In genomic region chr7:44581426-44581906, GRCh38 we compare ENCODE assay signal across 8 cellular contexts. TPM values are rescaled to one million over a fixed set of nuclear protein-coding genes. Genes with fewer than 3 reads are reported as not detected.
A peak's percentile ranks its signal among the peaks of the same experiment; 100 is the strongest.
DNase-seq lines count a peak whose midpoint lies in the region; ATAC-seq and TF ChIP-seq lines count a peak whose summit lies in the region.

No MANE protein-coding gene starts in this region.

- H3K79me2 ChIP-seq in KMS-11 (ENCODE audit: insufficient read depth, low read depth) (peaks cover 31% of the 10 kb centered on the region), fibroblast of lung (ENCODE audit: control insufficient read depth, insufficient read depth, low read length) (peaks cover 14% of the 10 kb centered on the region)

- no peaks in the 10 kb centered on the region; the same call in 1 of the 2 replicates for H3K36me3 ChIP-seq in KMS-11 (ENCODE audit: insufficient read depth)
- H3K36me3 ChIP-seq in fibroblast of lung (ENCODE audit: control insufficient read depth, insufficient read depth, low read length) = peaks cover 7% of the 10 kb centered on the region
- H3K36me3 ChIP-seq in neuronal stem cell (replicated peaks in 1 of 2; ENCODE audit: control insufficient read depth in 2 of 2, insufficient read depth in 2 of 2, low read length in 2 of 2) = peaks cover 18 to 41% of the 10 kb centered on the region in 2 donors

- H3K4ac ChIP-seq in neuronal stem cell (ENCODE audit: low read length) = peak overlapping the region; percentile 76

- H3K9ac ChIP-seq in KMS-11 = peak overlapping the region; percentile 82
- peak overlapping the region; percentile 86 for H3K9ac ChIP-seq in fibroblast of lung (ENCODE audit: insufficient read depth, low read length)
- peak overlapping the region; percentile 97 for H3K9ac ChIP-seq in neuronal stem cell (ENCODE audit: low read depth, low read length, poor library complexity)

- H2BK12ac ChIP-seq in neuronal stem cell (ENCODE audit: low read length) = no peak overlapping the region

- H3K4me3 ChIP-seq in GM12865 (ENCODE audit: low read depth, low read length) (peak overlapping the region; percentile 75), KMS-11 (IDR thresholded peaks at IDR 0.05; ENCODE audit: insufficient read depth, low read depth, low read length) (no peak overlapping the region), fibroblast of lung (replicated peaks in 1 of 4; ENCODE audit: control extremely low read depth in 1 of 4, insufficient read depth in 1 of 4, low read depth in 3 of 4, low read length in 4 of 4) (peak overlapping the region; percentile 74 to 96 (median 91)), neuronal stem cell (ENCODE audit: low read length in 2 of 2) (peak overlapping the region; percentile 93 to 97)

- peaks cover 27% of the 10 kb centered on the region for H3K4me1 ChIP-seq in KMS-11 (ENCODE audit: low read depth, poor library complexity, severe bottlenecking)
- peaks cover 3% of the 10 kb centered on the region for H3K4me1 ChIP-seq in fibroblast of lung (ENCODE audit: control insufficient read depth, extremely low read depth, insufficient read depth, low read length)
- peaks cover 0 to 8% of the 10 kb centered on the region in 2 donors for H3K4me1 ChIP-seq in neuronal stem cell (ENCODE audit: control insufficient read depth in 2 of 2, insufficient read depth in 1 of 2, low read depth in 1 of 2, low read length in 2 of 2)

- peak overlapping the region; percentile 71 for H2BK15ac ChIP-seq in neuronal stem cell (ENCODE audit: low read length)

- H3K27me3 ChIP-seq in KMS-11 (ENCODE audit: insufficient read depth, low read depth) (no peaks in the 10 kb centered on the region), fibroblast of lung (ENCODE audit: control insufficient read depth, insufficient read depth, low read length) (no peaks in the 10 kb centered on the region), neuronal stem cell (ENCODE audit: control insufficient read depth in 3 of 3, insufficient read depth in 3 of 3, low read depth in 1 of 3, low read length in 3 of 3) (no peaks in the 10 kb centered on the region)

- H4K20me1 ChIP-seq in KMS-11 (ENCODE audit: insufficient read depth) (no peaks in the 10 kb centered on the region), fibroblast of lung (ENCODE audit: control insufficient read depth, extremely low read depth, insufficient read depth, low read length) (no peaks in the 10 kb centered on the region)

- H3K79me1 ChIP-seq in neuronal stem cell (ENCODE audit: low read depth, low read length) = peaks cover 8% of the 10 kb centered on the region

- H3K18ac ChIP-seq in neuronal stem cell (ENCODE audit: low read length) = peak overlapping the region; percentile 98

- TF ChIP-seq CTCF in GM12865 (IDR thresholded peaks at IDR 0.05; ENCODE audit: insufficient read depth, low read depth, low read length, missing control alignments) (no peak), KMS-11 (conservative IDR thresholded peaks at IDR 0.05; ENCODE audit: low read depth, low read length) (no peak), fibroblast of lung (conservative IDR thresholded peaks at IDR 0.05 in 1 of 2, IDR thresholded peaks at IDR 0.05 in 1 of 2; ENCODE audit: low read depth in 1 of 2, low read length in 2 of 2) (no peak)

- DNase-seq in GM12865 (ENCODE audit: low read depth) = peak; percentile 77
- peak; percentile 14 for DNase-seq in activated T-cell treated with anti-CD3 and anti-CD28 coated beads for 4 hours
- DNase-seq in fibroblast of lung (ENCODE audit: low read depth in 2 of 2) = peak; percentile 18
- no peak for DNase-seq in neuronal stem cell (ENCODE audit: low spot score)
- DNase-seq in DMS153 (lab: John Stamatoyannopoulos, UW) = no peak
- DNase-seq in SKM-1 (lab: John Stamatoyannopoulos, UW; ENCODE audit: unreplicated experiment) = no peak

- H3K9me3 ChIP-seq in fibroblast of lung (ENCODE audit: control insufficient read depth, insufficient read depth, low read depth, low read length) (no peaks in the 10 kb centered on the region), neuronal stem cell (replicated peaks in 1 of 2; ENCODE audit: control insufficient read depth in 2 of 2, insufficient read depth in 1 of 2, low read depth in 1 of 2, low read length in 2 of 2) (no peaks in the 10 kb centered on the region)

- no peak overlapping the region for H4K91ac ChIP-seq in neuronal stem cell (ENCODE audit: low read depth, low read length, poor library complexity)

- peak overlapping the region; percentile 19 for H2BK5ac ChIP-seq in neuronal stem cell (ENCODE audit: low read length)

- WGBS in neuronal stem cell (ENCODE audit: extremely low coverage in 2 of 2, insufficient read length in 2 of 2, insufficient replicate concordance in 1 of 2), 2 donors = no CpG with 5 or more reads among the region's 28 CpGs

- H3K27ac ChIP-seq in KMS-11 = peak overlapping the region; percentile 67
- peak overlapping the region; percentile 83 for H3K27ac ChIP-seq in fibroblast of lung (ENCODE audit: insufficient read depth, low read length)
- no peak overlapping the region for H3K27ac ChIP-seq in neuronal stem cell (replicated peaks; ENCODE audit: low read length)

- H3K4me2 ChIP-seq in KMS-11 (peak overlapping the region; percentile 92), fibroblast of lung (ENCODE audit: extremely low read depth, insufficient read depth, low read length) (peak overlapping the region; percentile 98), neuronal stem cell (ENCODE audit: insufficient read depth, low read length, poor library complexity, severe bottlenecking) (peak overlapping the region; percentile 88)

- peak; percentile 29 for ATAC-seq in GM21737 (IDR thresholded peaks at IDR 0.05; ENCODE audit: unreplicated experiment)

- H4K8ac ChIP-seq in neuronal stem cell (ENCODE audit: low read depth, low read length) = no peak overlapping the region

- peak overlapping the region; percentile 94 for H3K14ac ChIP-seq in neuronal stem cell (ENCODE audit: low read length)

- peak overlapping the region; percentile 99 for H3K23ac ChIP-seq in neuronal stem cell (ENCODE audit: low read depth, low read length, poor library complexity)

- H2BK120ac ChIP-seq in neuronal stem cell (ENCODE audit: low read depth, low read length) = no peak overlapping the region

- peak overlapping the region; percentile 70 for H2AFZ ChIP-seq in KMS-11 (ENCODE audit: low read depth)
- peak overlapping the region; percentile 31 for H2AFZ ChIP-seq in fibroblast of lung (ENCODE audit: low read length)
- H2AFZ ChIP-seq in neuronal stem cell (ENCODE audit: low read length) = peak overlapping the region; percentile 90

- peak overlapping the region; percentile 64 for H2AK5ac ChIP-seq in neuronal stem cell (ENCODE audit: low read depth, low read length)

RNA-seq across cellular contexts. Expression of gene TMED4, which starts 0.6 kb away (rescaled TPM):
- total RNA-seq in fibroblast of lung = 74.7 and 101 TPM in 2 replicates
- polyA plus RNA-seq in fibroblast of lung = 74.5 and 81.5 TPM in 2 replicates
- 48.0 and 53.9 TPM in 2 replicates for polyA plus RNA-seq in fibroblast of lung (2012)
- 38.7 and 80.9 TPM in 2 replicates for polyA minus RNA-seq in fibroblast of lung (ENCODE audit: low replicate concordance)
- 59.8 TPM for polyA plus RNA-seq in neuronal stem cell (2013, experiment 1 of 2)
- polyA plus RNA-seq in neuronal stem cell (2013, experiment 2 of 2) = 59.6 TPM

RNA-seq across cellular contexts. Expression of gene DDX56, which starts 7.8 kb away (rescaled TPM):
- 38.3 and 44.4 TPM in 2 replicates for total RNA-seq in fibroblast of lung
- polyA plus RNA-seq in fibroblast of lung = 36.0 and 63.4 TPM in 2 replicates
- polyA plus RNA-seq in fibroblast of lung (2012) = 37.8 and 75.0 TPM in 2 replicates
- polyA minus RNA-seq in fibroblast of lung (ENCODE audit: low replicate concordance) = 70.5 and 113 TPM in 2 replicates
- polyA plus RNA-seq in neuronal stem cell (2013, experiment 1 of 2) = 43.0 TPM
- polyA plus RNA-seq in neuronal stem cell (2013, experiment 2 of 2) = 42.3 TPM

RNA-seq across cellular contexts. Expression of gene OGDH, which starts 25.0 kb away (rescaled TPM):
- total RNA-seq in fibroblast of lung = 40.8 and 69.2 TPM in 2 replicates
- polyA plus RNA-seq in fibroblast of lung = 60.8 and 74.9 TPM in 2 replicates
- 63.2 and 64.3 TPM in 2 replicates for polyA plus RNA-seq in fibroblast of lung (2012)
- polyA minus RNA-seq in fibroblast of lung (ENCODE audit: low replicate concordance) = 239 and 248 TPM in 2 replicates
- 31.6 TPM for polyA plus RNA-seq in neuronal stem cell (2013, experiment 1 of 2)
- polyA plus RNA-seq in neuronal stem cell (2013, experiment 2 of 2) = 31.1 TPM

RNA-seq across cellular contexts. Expression of gene NPC1L1, which starts 40.3 kb away (rescaled TPM):
- total RNA-seq in fibroblast of lung = under 0.01 TPM in 2 replicates
- polyA plus RNA-seq in fibroblast of lung = 0.05 and 0.09 TPM in 2 replicates
- polyA plus RNA-seq in fibroblast of lung (2012) = 0.02 and 0.09 TPM in 2 replicates
- 1.3 TPM in 1 of 2 replicates, not detected in the other for polyA minus RNA-seq in fibroblast of lung (ENCODE audit: low replicate concordance)
- polyA plus RNA-seq in neuronal stem cell (2013, experiment 1 of 2) = 0.14 TPM
- 0.15 TPM for polyA plus RNA-seq in neuronal stem cell (2013, experiment 2 of 2)

Comparison
In these comparisons a context has a peak if more than half of its experiments do, and no peak if none do; other contexts are left out.
1. DNase-seq: peak in GM12865 (single experiment), activated T-cell treated with anti-CD3 and anti-CD28 coated beads for 4 hours (single experiment) and fibroblast of lung (2 of 2); none in neuronal stem cell (single experiment), DMS153 (single experiment) and SKM-1 (single experiment).
2. H2AFZ ChIP-seq: peak in every context shown above with its lines; median percentile 90 in neuronal stem cell; 70 in KMS-11; 31 in fibroblast of lung.
3. Peak in every context shown above with its lines, with median percentiles within 50 percentile points of each other: H3K4me2 ChIP-seq and H3K9ac ChIP-seq.